In the genomic region with DNA sequence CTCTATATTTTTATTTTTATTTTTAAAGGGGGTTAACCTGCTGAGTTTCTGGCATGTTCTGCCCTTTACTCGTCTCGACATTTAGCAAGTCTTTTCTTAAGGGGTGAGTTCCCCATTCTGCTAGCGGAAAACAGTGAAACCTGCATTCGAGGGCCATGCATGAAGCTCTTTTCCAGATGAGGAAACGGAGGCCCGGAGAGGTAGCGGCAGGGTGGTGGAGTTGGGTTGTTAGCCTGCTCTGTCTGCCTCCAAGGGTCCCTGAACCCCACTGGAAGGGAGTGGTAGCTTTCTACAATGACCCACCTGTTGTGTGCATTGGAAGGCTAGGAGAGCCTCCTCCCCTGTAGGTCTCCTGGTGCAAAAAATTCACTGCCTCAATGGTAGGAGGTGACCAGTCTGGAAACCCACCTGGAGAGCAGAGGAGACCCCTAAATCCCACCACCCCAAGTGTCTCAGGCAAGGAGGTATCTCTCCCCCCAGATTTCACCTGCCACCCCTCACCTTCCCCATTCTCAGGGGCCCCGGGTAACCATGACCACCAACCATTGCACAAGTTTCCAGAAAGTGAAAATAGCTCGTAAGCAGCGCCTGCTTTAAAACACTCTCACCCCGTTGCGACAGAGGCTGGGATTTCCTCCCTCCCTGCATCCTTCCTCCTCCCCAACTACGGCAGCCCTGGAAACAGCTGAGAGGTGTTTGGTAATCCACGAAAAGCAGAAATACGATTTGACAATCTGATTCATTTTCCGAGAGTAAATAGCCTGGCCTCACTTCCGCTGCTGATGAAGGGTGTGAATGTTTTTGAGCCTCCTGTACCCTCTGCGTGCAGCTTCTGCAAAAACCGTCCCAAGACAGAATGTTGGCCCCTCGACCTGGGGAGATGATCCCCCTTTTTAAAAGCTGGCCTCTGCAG, we compare ENCODE assay signal across 8 cellular contexts. TPM values are rescaled to one million over a fixed set of nuclear protein-coding genes. Genes with fewer than 3 reads are reported as not detected.
DNase-seq lines count a peak whose midpoint lies in the region; TF ChIP-seq lines count a peak whose summit lies in the region.

No MANE protein-coding gene starts in this region.

- no peak overlapping the region for H3K4me3 ChIP-seq in H7 (ENCODE audit: insufficient read depth, low read depth, low read length)
- H3K4me3 ChIP-seq in colonic mucosa = peak overlapping the region; percentile 82
- peak overlapping the region in 1 of 3 donors; percentile 15 for H3K4me3 ChIP-seq in thyroid gland (replicated peaks in 1 of 3)
- H3K4me3 ChIP-seq in brain microvascular endothelial cell (ENCODE audit: low read depth, low read length) = no peak overlapping the region

- H3K4me1 ChIP-seq in colonic mucosa (peaks cover 3% of the 10 kb centered on the region), thyroid gland (peaks cover 0 to 38% of the 10 kb centered on the region in 2 donors)

- H3K9me3 ChIP-seq in colonic mucosa (no peaks in the 10 kb centered on the region), thyroid gland (no peaks in the 10 kb centered on the region)

- H3K9ac ChIP-seq in colonic mucosa (ENCODE audit: low read depth in 2 of 2, low read length in 2 of 2) = peak overlapping the region; percentile 40 to 53

- H3K36me3 ChIP-seq in H7 (replicated peaks; ENCODE audit: control insufficient read depth, insufficient read depth, low read length) (no peaks in the 10 kb centered on the region), colonic mucosa (no peaks in the 10 kb centered on the region), thyroid gland (peaks cover 19 to 26% of the 10 kb centered on the region in 2 donors), brain microvascular endothelial cell (replicated peaks) (peaks cover 41% of the 10 kb centered on the region)

- DNase-seq in H7 (peak; percentile 47), T-helper 22 cell (ENCODE audit: low read depth) (peak; percentile 45), colonic mucosa (peak; percentile 74), middle frontal gyrus (ENCODE audit: extremely low spot score, low spot score) (peak; percentile 38), thyroid gland (peak; percentile 45 to 48), brain microvascular endothelial cell (no peak), NCI-H446 treated with DMSO at 0.1 percent for 48 hours (lab: John Stamatoyannopoulos, UW) (no peak), NCI-H1417 treated with DMSO at 0.1 percent for 48 hours (lab: John Stamatoyannopoulos, UW) (no peak)

- WGBS in thyroid gland, 2 donors = 45 to 54% methylated on average over 20 of the region's 20 CpGs

- TF ChIP-seq CTCF in colonic mucosa (IDR thresholded peaks at IDR 0.05) = no peak
- TF ChIP-seq CTCF in thyroid gland (IDR thresholded peaks at IDR 0.05) = no peak
- no peak for TF ChIP-seq CTCF in brain microvascular endothelial cell (IDR thresholded peaks at IDR 0.05; ENCODE audit: low read depth, low read length, missing control alignments)

- peak overlapping the region; percentile 66 for H3K27ac ChIP-seq in colonic mucosa
- peak overlapping the region; percentile 78 to 88 (median 80) for H3K27ac ChIP-seq in thyroid gland
- H3K27ac ChIP-seq in brain microvascular endothelial cell = no peak overlapping the region

- H3K27me3 ChIP-seq in H7 (ENCODE audit: control insufficient read depth, insufficient read depth, low read length) (peaks cover 56% of the 10 kb centered on the region), colonic mucosa (no peaks in the 10 kb centered on the region), thyroid gland (no peaks in the 10 kb centered on the region), brain microvascular endothelial cell (replicated peaks) (no peaks in the 10 kb centered on the region)

- intact Hi-C loops in colonic mucosa (cut with DNase I) (no loop called here), thyroid gland (cut with DNase I) (loop anchor here (5.0 kb wide), 1 partner anchor 54 kb away; no protein-coding TSS in a partner anchor)

- in situ Hi-C loops in brain microvascular endothelial cell (cut with HindIII; ENCODE audit: low pct_ligation_motif_present, low sequenced_read_pairs) = no loop called here

- peak in 1 of 2 donors; percentile 18 for TF ChIP-seq POLR2A in thyroid gland (IDR thresholded peaks at IDR 0.05)

RNA-seq across cellular contexts. Expression of a gene that starts 3.5 kb away (rescaled TPM):
- not detected in 2 replicates for total RNA-seq in H7 (2014; rRNA removed; shearing (Covaris generic))
- total RNA-seq in colonic mucosa (10 to 100 TPM; 12.9 to 18.7 TPM), thyroid gland (10 to 100 TPM in 3 of 4 donors, 1 to 10 TPM in 1; 9.1 to 15.9 (median 14.0) TPM)

Comparison
In these comparisons a context has a peak if more than half of its experiments do, and no peak if none do; other contexts are left out.
1. DNase-seq: peak in H7 (single experiment), T-helper 22 cell (single experiment), colonic mucosa (single experiment), middle frontal gyrus (single experiment) and thyroid gland (2 of 2); none in brain microvascular endothelial cell (single experiment), NCI-H446 treated with DMSO at 0.1 percent for 48 hours (single experiment) and NCI-H1417 treated with DMSO at 0.1 percent for 48 hours (single experiment).
2. RNA of a gene that starts 3.5 kb away (total RNA-seq): 12.9 to 18.7 TPM in colonic mucosa and 9.1 to 15.9 TPM in thyroid gland; not detected in H7; every median in the first group is over 10 times any median in the second.